1 cellular context compared by ENCODE assay signal in genomic region chr3:155664922-155665695, GRCh38.
TF ChIP-seq lines count a peak whose summit lies in the region.

No MANE protein-coding gene starts in this region.

TF ChIP-seq in HepG2, 621 proteins besides CTCF, POLR2A, EP300 and RAD21 (continued from another document and continues in another):
- TF ChIP-seq PAXIP1 (CRISPR knock-in tag; conservative IDR thresholded peaks at IDR 0.05) (peak; percentile 76), ZNF670 (CRISPR knock-in tag; IDR thresholded peaks at IDR 0.05; ENCODE audit: borderline replicate concordance) (no peak), PPARG (CRISPR knock-in tag; conservative IDR thresholded peaks at IDR 0.05) (0 out of 2 replicates have a peak, but pooled peaks have one; percentile 29), PRDM10 (CRISPR knock-in tag; IDR thresholded peaks at IDR 0.05; ENCODE audit: low read depth) (no peak), E2F2 (CRISPR knock-in tag; IDR thresholded peaks at IDR 0.05; ENCODE audit: borderline replicate concordance) (no peak), ZNF567 (CRISPR knock-in tag; IDR thresholded peaks at IDR 0.05; ENCODE audit: borderline replicate concordance) (no peak), CEBPG (CRISPR knock-in tag; IDR thresholded peaks at IDR 0.05) (no peak), NFYB (CRISPR knock-in tag; IDR thresholded peaks at IDR 0.05) (no peak), ZGPAT (CRISPR knock-in tag; IDR thresholded peaks at IDR 0.05) (0 out of 2 replicates have a peak, but pooled peaks have one; percentile 28), ZNF296 (CRISPR knock-in tag; conservative IDR thresholded peaks at IDR 0.05) (no peak), ZNF746 (CRISPR knock-in tag; IDR thresholded peaks at IDR 0.05) (no peak), HNF4A (CRISPR knock-in tag; IDR thresholded peaks at IDR 0.05) (peak; percentile 40; the same call in 1 of the 2 replicates), NFATC3 (CRISPR knock-in tag; IDR thresholded peaks at IDR 0.05) (no peak), E2F1 (CRISPR knock-in tag; IDR thresholded peaks at IDR 0.05) (no peak), SPEN (CRISPR knock-in tag; IDR thresholded peaks at IDR 0.05; ENCODE audit: low read depth) (no peak), ZMYM4 (CRISPR knock-in tag; IDR thresholded peaks at IDR 0.05) (peak; percentile 64; the same call in 1 of the 2 replicates), SOX13 (IDR thresholded peaks at IDR 0.05) (no peak), SOX13 (CRISPR knock-in tag; conservative IDR thresholded peaks at IDR 0.05 in 1 of 2, IDR thresholded peaks at IDR 0.05 in 1 of 2) (peak in 1 of 2 experiments; percentile 76; a peak in 2 of 4 replicates), ZNF383 (CRISPR knock-in tag; IDR thresholded peaks at IDR 0.05; ENCODE audit: borderline replicate concordance) (no peak), ATF2 (CRISPR knock-in tag; IDR thresholded peaks at IDR 0.05) (no peak; the same call in 1 of the 2 replicates), NAIF1 (CRISPR knock-in tag; IDR thresholded peaks at IDR 0.05; ENCODE audit: borderline replicate concordance) (no peak), FOXK2 (IDR thresholded peaks at IDR 0.05) (no peak), ZBTB42 (CRISPR knock-in tag; IDR thresholded peaks at IDR 0.05) (no peak), ZSCAN5A (CRISPR knock-in tag; IDR thresholded peaks at IDR 0.05; ENCODE audit: borderline replicate concordance) (no peak), GATAD1 (CRISPR knock-in tag; IDR thresholded peaks at IDR 0.05) (no peak), YEATS2 (CRISPR knock-in tag; IDR thresholded peaks at IDR 0.05; ENCODE audit: borderline replicate concordance) (no peak), SIX1 (CRISPR knock-in tag; IDR thresholded peaks at IDR 0.05; ENCODE audit: borderline replicate concordance) (peak; percentile 98), RBM39 (IDR thresholded peaks at IDR 0.05; ENCODE audit: low read depth, low read length, poor library complexity, severe bottlenecking) (no peak), ZNF235 (CRISPR knock-in tag; IDR thresholded peaks at IDR 0.05; ENCODE audit: borderline replicate concordance) (no peak), ATF7 (IDR thresholded peaks at IDR 0.05) (no peak), ATF7 (CRISPR knock-in tag; IDR thresholded peaks at IDR 0.05) (no peak), DNMT1 (CRISPR knock-in tag; IDR thresholded peaks at IDR 0.05) (no peak), ZKSCAN1 (IDR thresholded peaks at IDR 0.05; ENCODE audit: low read length) (no peak), ZNF709 (CRISPR knock-in tag; IDR thresholded peaks at IDR 0.05) (no peak), HNF4G (IDR thresholded peaks at IDR 0.05; ENCODE audit: borderline replicate concordance, low read depth, low read length) (no peak), HNF4G (CRISPR knock-in tag; IDR thresholded peaks at IDR 0.05; ENCODE audit: borderline replicate concordance, low read depth) (no peak), ZNF646 (CRISPR knock-in tag; IDR thresholded peaks at IDR 0.05) (no peak), HMG20A (CRISPR knock-in tag; IDR thresholded peaks at IDR 0.05; ENCODE audit: borderline replicate concordance) (peak; percentile 66; the same call in 1 of the 2 replicates), TFDP1 (CRISPR knock-in tag; IDR thresholded peaks at IDR 0.05; ENCODE audit: borderline replicate concordance) (no peak)
